In genomic region chr16:50152386-50152806, GRCh38 we compare ENCODE assay signal across 8 cellular contexts. TPM values are rescaled to one million over a fixed set of nuclear protein-coding genes. Genes with fewer than 3 reads are reported as not detected.
A peak's percentile ranks its signal among the peaks of the same experiment; 100 is the strongest.
DNase-seq lines count a peak whose midpoint lies in the region; ATAC-seq and TF ChIP-seq lines count a peak whose summit lies in the region.

No MANE protein-coding gene starts in this region.

- DNase-seq in Caco-2 (peak in 1 of 2 experiments; percentile 60), lung microvascular endothelial cell (ENCODE audit: low read depth in 2 of 2) (peak; percentile 26 to 31)
- DNase-seq in activated CD4-positive, CD25-positive, alpha-beta regulatory T cell treated with anti-CD3 and anti-CD28 coated beads, Interleukin-2, amount 50 U/mL, for 16 hours (ENCODE audit: low read depth, low spot score) = peak; percentile 37
- peak; percentile 75 for DNase-seq in central memory CD4-positive, alpha-beta T cell
- DNase-seq in stimulated activated CD8-positive, alpha-beta memory T cell treated with anti-CD3 and anti-CD28 coated beads, Interleukin-15, amount 100 ng/mL, for 1 hour (ENCODE audit: low read depth) = peak; percentile 28
- no peak for DNase-seq in effector CD8-positive, alpha-beta T cell (lab: John Stamatoyannopoulos, UW)

- H3K27me3 ChIP-seq in Caco-2 (replicated peaks; ENCODE audit: control insufficient read depth, insufficient read depth, low read length) = no peaks in the 10 kb centered on the region
- H3K27me3 ChIP-seq in HUES6 (ENCODE audit: control insufficient read depth, insufficient read depth, low read length) = no peaks in the 10 kb centered on the region

- POLR2A ChIA-PET in Caco-2 (lab: Charles Lee) = no interaction called here

- H3K36me3 ChIP-seq in Caco-2 (ENCODE audit: control insufficient read depth, insufficient read depth, low read length) (no peaks in the 10 kb centered on the region; the same call in 1 of the 2 replicates), HUES6 (ENCODE audit: control insufficient read depth, insufficient read depth, low read length) (no peaks in the 10 kb centered on the region)

- H3K9ac ChIP-seq in HUES6 (ENCODE audit: low read length) = peak overlapping the region; percentile 96

- no peaks in the 10 kb centered on the region for H3K9me3 ChIP-seq in Caco-2
- H3K9me3 ChIP-seq in HUES6 (ENCODE audit: control insufficient read depth, insufficient read depth, low read depth, low read length) = no peaks in the 10 kb centered on the region

- H3K4me3 Mint-ChIP-seq in Caco-2 (ENCODE audit: unreplicated experiment) = peak overlapping the region; percentile 78

- H3K4me1 ChIP-seq in Caco-2 = peaks cover 16% of the 10 kb centered on the region
- peaks cover 16% of the 10 kb centered on the region for H3K4me1 ChIP-seq in HUES6 (ENCODE audit: control insufficient read depth, insufficient read depth, low read length)

- no peaks in the 10 kb centered on the region for H3K27me3 Mint-ChIP-seq in Caco-2 (ENCODE audit: insufficient read depth, unreplicated experiment)

- intact Hi-C loops in Caco-2 (cut with micrococcal nuclease; ENCODE audit: unreplicated experiment) = loop anchor here (1.0 kb wide), 1 partner anchor 38 kb away; no protein-coding TSS in a partner anchor

- peak; percentile 57 for ATAC-seq in GM21447 (IDR thresholded peaks at IDR 0.05; ENCODE audit: unreplicated experiment)

- H3K9me3 Mint-ChIP-seq in Caco-2 (ENCODE audit: unreplicated experiment) = no peaks in the 10 kb centered on the region

- H3K27ac Mint-ChIP-seq in Caco-2 (ENCODE audit: unreplicated experiment) = peak overlapping the region; percentile 87

- no TSS peak for BruUV-seq in Caco-2 (replicated peaks; lab: Mats Ljungman, UMichigan)

- H3K36me3 Mint-ChIP-seq in Caco-2 (ENCODE audit: insufficient read depth, unreplicated experiment) = peaks cover 16% of the 10 kb centered on the region

- H3K4me3 ChIP-seq in Caco-2 (ENCODE audit: low read depth, low read length) (peak overlapping the region; percentile 97), HUES6 (ENCODE audit: low read depth, low read length) (peak overlapping the region; percentile 98)

- H3K27ac ChIP-seq in HUES6 (ENCODE audit: low read depth, low read length) = peak overlapping the region; percentile 89; the same call in 1 of the 2 replicates

- peaks cover 15% of the 10 kb centered on the region for H3K4me1 Mint-ChIP-seq in Caco-2 (ENCODE audit: low read depth, unreplicated experiment)

- CTCF ChIA-PET in Caco-2 (lab: Charles Lee) = interaction anchor here (0.6 to 1.5 kb wide), 4 partner anchors 58 to 160 kb away, joined by 3 to 9 read pairs (median 4); partner anchors contain the start of gene CNEP1R1

- TF ChIP-seq CTCF in Caco-2 (IDR thresholded peaks at IDR 0.05; ENCODE audit: insufficient read depth in 1 of 2, low read depth in 1 of 2, low read length in 1 of 2, severe bottlenecking in 1 of 2, unreplicated experiment in 1 of 2) = no peak

RNA-seq across cellular contexts. Expression of gene TENT4B, which starts 0.7 kb away (rescaled TPM):
- 28.6 and 29.3 TPM in 2 replicates for total RNA-seq in Caco-2 (2022)
- total RNA-seq in lung microvascular endothelial cell = 5.2 and 7.7 TPM in 2 replicates
